In the genomic region with DNA sequence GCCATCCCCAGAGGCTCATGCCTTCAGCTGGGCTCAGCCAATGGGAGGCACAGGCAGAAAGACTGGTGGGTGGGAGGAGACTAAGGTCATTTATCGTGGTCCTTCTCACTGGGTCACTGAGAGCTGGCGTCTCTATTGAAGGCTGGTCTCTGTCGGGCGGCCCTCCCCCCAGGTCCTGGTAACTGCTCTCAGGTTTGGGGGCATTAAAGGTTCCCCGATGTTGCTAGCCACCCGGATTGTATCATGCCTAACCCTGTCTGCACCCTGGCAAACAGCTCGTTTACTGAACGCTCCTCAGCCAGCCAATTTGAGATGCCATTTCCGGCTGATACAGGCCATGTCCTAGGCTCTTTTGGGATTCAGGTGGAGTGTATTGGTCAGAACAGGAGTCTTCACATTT, we compare ENCODE assay signal across 13 cellular contexts. TPM values are rescaled to one million over a fixed set of nuclear protein-coding genes. Genes with fewer than 3 reads are reported as not detected.
DNase-seq lines count a peak whose midpoint lies in the region; ATAC-seq and FAIRE-seq lines count a peak whose summit lies in the region.
"Had no signal": no experiment of that assay in that cellular context is flagged by ENCODE, and none has a peak within 500 bp of the region (broad histone marks: within the 10 kb centered on the region; RNA-seq: fewer than 3 reads in every experiment).

No MANE protein-coding gene starts in this region.

- peak overlapping the region; percentile 88 for H2AFZ ChIP-seq in ACC112 (ENCODE audit: low read length, unreplicated experiment)

- no peaks in the 10 kb centered on the region for H3K79me2 ChIP-seq in ACC112 (ENCODE audit: control insufficient read depth, insufficient read depth, low read length, unreplicated experiment)

- H3K27ac ChIP-seq in ACC112 (ENCODE audit: low read depth, low read length) = peak overlapping the region; percentile 77
- peak overlapping the region; percentile 69 for H3K27ac ChIP-seq in right cardiac atrium (ENCODE audit: low read length)
- peak overlapping the region; percentile 79 for H3K27ac ChIP-seq in skeletal muscle tissue (ENCODE audit: low read depth, low read length)
- H3K27ac ChIP-seq: VCaP had no signal

- H3K27me3 ChIP-seq in ACC112 (ENCODE audit: insufficient read depth, low read length) (no peaks in the 10 kb centered on the region), adipocyte (replicated peaks; ENCODE audit: control insufficient read depth, insufficient read depth, low read length) (no peaks in the 10 kb centered on the region), right cardiac atrium (ENCODE audit: control insufficient read depth, insufficient read depth) (no peaks in the 10 kb centered on the region), skeletal muscle tissue (ENCODE audit: control insufficient read depth in 3 of 3, insufficient read depth in 3 of 3, low read length in 3 of 3) (no peaks in the 10 kb centered on the region)
- H3K27me3 ChIP-seq: testis had no signal

- H3K36me3 ChIP-seq in ACC112 (ENCODE audit: insufficient read depth, low read length) = 0 out of 2 replicates have a peak, but pooled peaks cover 15% of the 10 kb centered on the region
- peaks cover 28% of the 10 kb centered on the region for H3K36me3 ChIP-seq in adipocyte (ENCODE audit: control insufficient read depth, insufficient read depth, low read length, severe bottlenecking)
- peaks cover 27 to 31% (median 29%) of the 10 kb centered on the region in 3 donors for H3K36me3 ChIP-seq in skeletal muscle tissue (ENCODE audit: control insufficient read depth in 3 of 3, insufficient read depth in 3 of 3, low read length in 3 of 3)

- H3K9me3 ChIP-seq in adipocyte (ENCODE audit: control insufficient read depth, low read length) = no peaks in the 10 kb centered on the region
- no peaks in the 10 kb centered on the region for H3K9me3 ChIP-seq in right cardiac atrium (ENCODE audit: control insufficient read depth, low read length)
- no peaks in the 10 kb centered on the region for H3K9me3 ChIP-seq in skeletal muscle tissue (ENCODE audit: control insufficient read depth in 3 of 3, low read length in 3 of 3)
- H3K9me3 ChIP-seq: testis had no signal

- FAIRE-seq in RCC 7860 (lab: Jason Lieb, UNC) (no peak), GM19239 (lab: Jason Lieb, UNC) (no peak)

- H3K4me1 ChIP-seq in ACC112 (ENCODE audit: control insufficient read depth, insufficient read depth, low read length, unreplicated experiment) (peaks cover 26% of the 10 kb centered on the region), adipocyte (ENCODE audit: control insufficient read depth, insufficient read depth, low read length) (peaks cover 36% of the 10 kb centered on the region), right cardiac atrium (ENCODE audit: control insufficient read depth, insufficient read depth, low read length) (no peaks in the 10 kb centered on the region), skeletal muscle tissue (ENCODE audit: control insufficient read depth in 3 of 3, insufficient read depth in 3 of 3, low read length in 3 of 3) (peaks cover 21 to 31% (median 24%) of the 10 kb centered on the region in 3 donors)
- H3K4me1 ChIP-seq: testis had no signal

- DNase-seq in adipocyte (ENCODE audit: low read depth) = no peak
- no peak for DNase-seq in right cardiac atrium
- no peak for DNase-seq in NCI-H2196 treated with DMSO at 0.1 percent for 48 hours (lab: John Stamatoyannopoulos, UW; ENCODE audit: unreplicated experiment)
- DNase-seq in RCC 7860 (ENCODE audit: low spot score) = no peak
- no peak for DNase-seq in NCI-H1092 (lab: John Stamatoyannopoulos, UW)
- no peak for DNase-seq in GM19239 (ENCODE audit: insufficient read length, low spot score)
- DNase-seq: activated effector memory CD4-positive, alpha-beta T cell treated with Interleukin-2 at 50 U/mL for 16 hours; Calu3; NCI-H510A treated with DMSO at 0.1 percent for 48 hours; testis had no signal

- intact Hi-C loops in right cardiac atrium (cut with DNase I) = loop anchor here in 1 of 4 donors (10.0 kb wide), 1 partner anchor 642 kb away; no protein-coding TSS in a partner anchor

- 0 out of 2 replicates have a peak overlapping the region, but pooled peaks have one; percentile 13 for H3K4me3 ChIP-seq in ACC112 (ENCODE audit: low read depth, low read length)
- peak overlapping the region; percentile 33 for H3K4me3 ChIP-seq in adipocyte (ENCODE audit: low read length)
- no peak overlapping the region for H3K4me3 ChIP-seq in right cardiac atrium (ENCODE audit: low read length)
- H3K4me3 ChIP-seq in skeletal muscle tissue (ENCODE audit: low read length in 3 of 3) = peak overlapping the region in 2 of 3 donors; percentile 19 to 49
- H3K4me3 ChIP-seq: testis had no signal

- peak overlapping the region; percentile 42 for H3K9ac ChIP-seq in adipocyte (ENCODE audit: low read length)
- peak overlapping the region in 2 of 3 donors; percentile 55 to 62 for H3K9ac ChIP-seq in skeletal muscle tissue (ENCODE audit: low read depth in 1 of 3, low read length in 3 of 3)

- ATAC-seq in right cardiac atrium = peak in 1 of 2 donors; percentile 3

- 57% methylated on average over 9 of the region's 9 CpGs for WGBS in right cardiac atrium

RNA-seq across cellular contexts. Expression of gene SELENOS, which starts 10.5 kb away (rescaled TPM):
- 10 to 100 TPM; 27.4 to 61.4 (median 35.0) TPM for total RNA-seq in right cardiac atrium
- polyA plus RNA-seq in right cardiac atrium = 52.3 TPM
- total RNA-seq in skeletal muscle tissue = 25.6 TPM

RNA-seq across cellular contexts. Expression of gene CHSY1, which starts 14.9 kb away (rescaled TPM):
- total RNA-seq in right cardiac atrium (10 to 100 TPM; 24.5 to 44.7 (median 28.9) TPM), skeletal muscle tissue (29.7 TPM)
- polyA plus RNA-seq in right cardiac atrium = 11.9 TPM

RNA-seq across cellular contexts. Expression of gene SNRPA1, which starts 28.3 kb away (rescaled TPM):
- total RNA-seq in right cardiac atrium (10 to 100 TPM; 23.4 to 33.6 (median 27.7) TPM), skeletal muscle tissue (14.1 TPM)
- 37.3 TPM for polyA plus RNA-seq in right cardiac atrium
